In the genomic region with DNA sequence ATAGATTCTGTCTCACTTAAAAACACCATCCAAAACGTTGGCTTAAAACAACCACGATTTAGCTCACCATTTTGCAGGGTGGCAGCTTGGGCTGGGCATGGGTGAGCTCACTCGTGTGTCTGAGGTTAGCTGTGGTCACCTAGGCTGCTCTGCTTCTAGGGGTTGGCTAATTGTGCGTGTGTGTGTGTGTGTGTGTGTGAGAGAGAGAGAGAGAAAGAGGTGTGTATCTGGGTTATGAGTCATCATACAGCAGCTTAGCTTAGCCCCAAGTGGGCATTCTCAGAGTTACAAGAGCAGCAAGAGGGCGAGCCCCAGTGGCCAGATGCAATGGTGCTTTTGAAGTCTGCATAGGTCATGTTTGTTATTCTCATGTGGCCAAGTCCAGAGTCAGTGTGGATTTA, we compare ENCODE assay signal across 1 cellular context.
TF ChIP-seq lines count a peak whose summit lies in the region.

No MANE protein-coding gene starts in this region.

TF ChIP-seq in HepG2, 621 proteins besides CTCF, POLR2A, EP300 and RAD21 (continued from another document and continues in another):
- TF ChIP-seq, protein P1, sequence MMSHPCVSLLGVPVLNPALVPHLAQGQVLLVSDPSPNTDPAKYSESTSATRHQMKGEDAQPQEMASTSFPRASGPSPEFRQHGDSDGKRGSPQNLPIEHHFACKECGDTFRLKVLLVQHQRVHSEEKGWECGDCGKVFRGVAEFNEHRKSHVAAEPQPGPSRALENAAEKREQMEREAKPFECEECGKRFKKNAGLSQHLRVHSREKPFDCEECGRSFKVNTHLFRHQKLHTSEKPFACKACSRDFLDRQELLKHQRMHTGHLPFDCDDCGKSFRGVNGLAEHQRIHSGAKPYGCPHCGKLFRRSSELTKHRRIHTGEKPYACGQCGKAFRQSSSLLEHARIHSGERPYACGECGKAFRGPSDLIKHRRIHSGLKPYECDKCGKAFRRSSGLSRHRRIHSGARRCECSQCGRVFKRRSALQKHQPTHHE (CRISPR knock-in tag; IDR thresholded peaks at IDR 0.05; ENCODE audit: borderline replicate concordance), result no peak
- peak; percentile 62 for TF ChIP-seq FOXA3 (CRISPR knock-in tag; IDR thresholded peaks at IDR 0.05)
- peak; percentile 50; the same call in 1 of the 2 replicates for TF ChIP-seq RXRA (CRISPR knock-in tag; IDR thresholded peaks at IDR 0.05)
- TF ChIP-seq HDAC2 (CRISPR knock-in tag; IDR thresholded peaks at IDR 0.05), result peak; percentile 36; the same call in 1 of the 2 replicates
- TF ChIP-seq, protein P2, sequence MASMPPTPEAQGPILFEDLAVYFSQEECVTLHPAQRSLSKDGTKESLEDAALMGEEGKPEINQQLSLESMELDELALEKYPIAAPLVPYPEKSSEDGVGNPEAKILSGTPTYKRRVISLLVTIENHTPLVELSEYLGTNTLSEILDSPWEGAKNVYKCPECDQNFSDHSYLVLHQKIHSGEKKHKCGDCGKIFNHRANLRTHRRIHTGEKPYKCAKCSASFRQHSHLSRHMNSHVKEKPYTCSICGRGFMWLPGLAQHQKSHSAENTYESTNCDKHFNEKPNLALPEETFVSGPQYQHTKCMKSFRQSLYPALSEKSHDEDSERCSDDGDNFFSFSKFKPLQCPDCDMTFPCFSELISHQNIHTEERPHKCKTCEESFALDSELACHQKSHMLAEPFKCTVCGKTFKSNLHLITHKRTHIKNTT (CRISPR knock-in tag; IDR thresholded peaks at IDR 0.05), result no peak
- peak; percentile 30; the same call in 1 of the 2 replicates for TF ChIP-seq CEBPG (CRISPR knock-in tag; IDR thresholded peaks at IDR 0.05)
- no peak for TF ChIP-seq CBFB (CRISPR knock-in tag; IDR thresholded peaks at IDR 0.05)
- peak; percentile 66 for TF ChIP-seq ASH2L (IDR thresholded peaks at IDR 0.05; ENCODE audit: insufficient read length, low read depth, low read length)
- TF ChIP-seq DNMT3B (CRISPR knock-in tag; conservative IDR thresholded peaks at IDR 0.05), result 0 out of 2 replicates have a peak, but pooled peaks have one; percentile 48
- 0 out of 2 replicates have a peak, but pooled peaks have one; percentile 36 for TF ChIP-seq CC2D1A (CRISPR knock-in tag; IDR thresholded peaks at IDR 0.05)
- no peak for TF ChIP-seq ZNF83 (CRISPR knock-in tag; IDR thresholded peaks at IDR 0.05; ENCODE audit: borderline replicate concordance)
- TF ChIP-seq XRCC5 (optimal IDR thresholded peaks at IDR 0.05; ENCODE audit: low read length), result peak; percentile 87
- TF ChIP-seq ZIK1 (CRISPR knock-in tag; IDR thresholded peaks at IDR 0.05; ENCODE audit: borderline replicate concordance, low read depth), result no peak
- TF ChIP-seq ZSCAN9 (CRISPR knock-in tag; IDR thresholded peaks at IDR 0.05; ENCODE audit: borderline replicate concordance), result 0 out of 2 replicates have a peak, but pooled peaks have one; percentile 31
- 0 out of 2 replicates have a peak, but pooled peaks have one; percentile 47 for TF ChIP-seq ZNF543 (CRISPR knock-in tag; IDR thresholded peaks at IDR 0.05)
- TF ChIP-seq, protein P3, sequence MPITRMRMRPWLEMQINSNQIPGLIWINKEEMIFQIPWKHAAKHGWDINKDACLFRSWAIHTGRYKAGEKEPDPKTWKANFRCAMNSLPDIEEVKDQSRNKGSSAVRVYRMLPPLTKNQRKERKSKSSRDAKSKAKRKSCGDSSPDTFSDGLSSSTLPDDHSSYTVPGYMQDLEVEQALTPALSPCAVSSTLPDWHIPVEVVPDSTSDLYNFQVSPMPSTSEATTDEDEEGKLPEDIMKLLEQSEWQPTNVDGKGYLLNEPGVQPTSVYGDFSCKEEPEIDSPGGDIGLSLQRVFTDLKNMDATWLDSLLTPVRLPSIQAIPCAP (CRISPR knock-in tag; IDR thresholded peaks at IDR 0.05; ENCODE audit: low read depth), result no peak
- TF ChIP-seq ZNF547 (CRISPR knock-in tag; IDR thresholded peaks at IDR 0.05), result no peak
- TF ChIP-seq, protein P4, sequence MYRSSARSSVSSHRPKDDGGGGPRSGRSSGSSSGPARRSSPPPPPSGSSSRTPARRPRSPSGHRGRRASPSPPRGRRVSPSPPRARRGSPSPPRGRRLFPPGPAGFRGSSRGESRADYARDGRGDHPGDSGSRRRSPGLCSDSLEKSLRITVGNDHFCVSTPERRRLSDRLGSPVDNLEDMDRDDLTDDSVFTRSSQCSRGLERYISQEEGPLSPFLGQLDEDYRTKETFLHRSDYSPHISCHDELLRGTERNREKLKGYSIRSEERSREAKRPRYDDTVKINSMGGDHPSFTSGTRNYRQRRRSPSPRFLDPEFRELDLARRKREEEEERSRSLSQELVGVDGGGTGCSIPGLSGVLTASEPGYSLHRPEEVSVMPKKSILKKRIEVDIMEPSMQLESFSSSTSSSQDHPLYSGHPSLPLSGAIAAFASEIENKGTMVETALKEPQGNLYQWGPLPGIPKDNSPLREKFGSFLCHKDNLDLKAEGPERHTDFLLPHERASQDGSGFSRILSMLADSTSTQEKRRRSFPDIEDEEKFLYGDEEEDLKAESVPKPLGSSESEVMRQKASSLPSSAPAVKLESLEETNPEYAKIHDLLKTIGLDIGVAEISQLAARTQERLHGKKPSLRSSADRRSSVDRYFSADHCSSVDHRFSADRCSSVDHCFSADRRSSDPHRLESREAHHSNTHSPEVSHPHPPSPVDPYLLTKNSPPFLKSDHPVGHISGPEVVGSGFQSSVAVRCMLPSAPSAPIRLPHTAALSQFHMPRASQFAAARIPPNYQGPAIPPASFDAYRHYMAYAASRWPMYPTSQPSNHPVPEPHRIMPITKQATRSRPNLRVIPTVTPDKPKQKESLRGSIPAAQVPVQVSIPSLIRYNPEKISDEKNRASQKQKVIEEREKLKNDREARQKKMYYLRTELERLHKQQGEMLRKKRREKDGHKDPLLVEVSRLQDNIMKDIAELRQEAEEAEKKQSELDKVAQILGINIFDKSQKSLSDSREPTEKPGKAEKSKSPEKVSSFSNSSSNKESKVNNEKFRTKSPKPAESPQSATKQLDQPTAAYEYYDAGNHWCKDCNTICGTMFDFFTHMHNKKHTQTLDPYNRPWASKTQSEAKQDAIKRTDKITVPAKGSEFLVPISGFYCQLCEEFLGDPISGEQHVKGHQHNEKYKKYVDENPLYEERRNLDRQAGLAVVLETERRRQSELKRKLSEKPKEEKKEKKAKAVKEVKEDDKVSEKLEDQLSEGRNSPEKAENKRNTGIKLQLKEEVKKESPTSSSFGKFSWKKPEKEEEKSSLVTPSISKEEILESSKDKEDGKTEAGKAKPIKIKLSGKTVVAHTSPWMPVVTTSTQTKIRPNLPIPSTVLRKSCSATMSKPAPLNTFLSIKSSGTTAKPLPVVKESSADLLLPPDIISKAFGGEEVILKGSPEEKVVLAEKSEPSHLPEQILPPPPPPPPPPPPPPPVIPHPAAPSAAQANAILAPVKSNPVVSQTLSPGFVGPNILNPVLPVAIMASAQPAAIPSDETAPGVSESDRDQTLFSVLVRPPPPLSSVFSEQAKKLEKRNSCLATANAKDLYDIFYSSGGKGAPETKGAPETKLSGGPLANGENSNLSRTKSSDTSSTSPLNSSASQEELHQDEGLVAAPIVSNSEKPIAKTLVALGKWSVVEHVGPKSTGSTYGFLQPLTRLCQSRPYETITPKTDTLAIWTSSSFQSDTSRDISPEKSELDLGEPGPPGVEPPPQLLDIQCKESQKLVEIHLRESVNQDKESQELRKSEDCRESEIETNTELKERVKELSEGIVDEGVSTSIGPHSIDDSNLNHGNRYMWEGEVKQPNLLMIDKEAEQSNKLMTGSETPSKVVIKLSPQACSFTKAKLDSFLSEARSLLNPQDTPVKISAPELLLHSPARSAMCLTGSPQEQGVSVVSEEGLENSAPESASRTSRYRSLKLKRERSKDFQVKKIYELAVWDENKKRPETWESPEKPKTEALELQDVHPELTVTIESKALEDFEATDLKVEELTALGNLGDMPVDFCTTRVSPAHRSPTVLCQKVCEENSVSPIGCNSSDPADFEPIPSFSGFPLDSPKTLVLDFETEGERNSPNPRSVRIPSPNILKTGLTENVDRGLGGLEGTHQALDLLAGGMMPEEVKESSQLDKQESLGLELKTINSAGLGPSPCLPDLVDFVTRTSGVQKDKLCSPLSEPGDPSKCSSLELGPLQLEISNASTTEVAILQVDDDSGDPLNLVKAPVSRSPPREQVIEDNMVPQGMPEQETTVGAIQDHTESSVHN (CRISPR knock-in tag; IDR thresholded peaks at IDR 0.05), result no peak
- no peak for TF ChIP-seq REXO4 (CRISPR knock-in tag; IDR thresholded peaks at IDR 0.05; ENCODE audit: borderline replicate concordance)
- TF ChIP-seq MATR3 (CRISPR knock-in tag; IDR thresholded peaks at IDR 0.05), result no peak
- TF ChIP-seq, protein P5, sequence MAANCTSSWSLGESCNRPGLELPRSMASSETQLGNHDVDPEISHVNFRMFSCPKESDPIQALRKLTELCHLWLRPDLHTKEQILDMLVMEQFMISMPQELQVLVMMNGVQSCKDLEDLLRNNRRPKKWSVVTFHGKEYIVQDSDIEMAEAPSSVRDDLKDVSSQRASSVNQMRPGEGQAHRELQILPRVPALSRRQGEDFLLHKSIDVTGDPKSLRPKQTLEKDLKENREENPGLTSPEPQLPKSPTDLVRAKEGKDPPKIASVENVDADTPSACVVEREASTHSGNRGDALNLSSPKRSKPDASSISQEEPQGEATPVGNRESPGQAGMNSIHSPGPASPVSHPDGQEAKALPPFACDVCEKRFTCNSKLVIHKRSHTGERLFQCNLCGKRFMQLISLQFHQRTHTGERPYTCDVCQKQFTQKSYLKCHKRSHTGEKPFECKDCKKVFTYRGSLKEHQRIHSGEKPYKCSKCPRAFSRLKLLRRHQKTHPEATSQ (CRISPR knock-in tag; IDR thresholded peaks at IDR 0.05; ENCODE audit: borderline replicate concordance), result no peak
- TF ChIP-seq, protein P6, sequence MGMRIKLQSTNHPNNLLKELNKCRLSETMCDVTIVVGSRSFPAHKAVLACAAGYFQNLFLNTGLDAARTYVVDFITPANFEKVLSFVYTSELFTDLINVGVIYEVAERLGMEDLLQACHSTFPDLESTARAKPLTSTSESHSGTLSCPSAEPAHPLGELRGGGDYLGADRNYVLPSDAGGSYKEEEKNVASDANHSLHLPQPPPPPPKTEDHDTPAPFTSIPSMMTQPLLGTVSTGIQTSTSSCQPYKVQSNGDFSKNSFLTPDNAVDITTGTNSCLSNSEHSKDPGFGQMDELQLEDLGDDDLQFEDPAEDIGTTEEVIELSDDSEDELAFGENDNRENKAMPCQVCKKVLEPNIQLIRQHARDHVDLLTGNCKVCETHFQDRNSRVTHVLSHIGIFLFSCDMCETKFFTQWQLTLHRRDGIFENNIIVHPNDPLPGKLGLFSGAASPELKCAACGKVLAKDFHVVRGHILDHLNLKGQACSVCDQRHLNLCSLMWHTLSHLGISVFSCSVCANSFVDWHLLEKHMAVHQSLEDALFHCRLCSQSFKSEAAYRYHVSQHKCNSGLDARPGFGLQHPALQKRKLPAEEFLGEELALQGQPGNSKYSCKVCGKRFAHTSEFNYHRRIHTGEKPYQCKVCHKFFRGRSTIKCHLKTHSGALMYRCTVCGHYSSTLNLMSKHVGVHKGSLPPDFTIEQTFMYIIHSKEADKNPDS (CRISPR knock-in tag; IDR thresholded peaks at IDR 0.05), result no peak
- TF ChIP-seq, protein P7, sequence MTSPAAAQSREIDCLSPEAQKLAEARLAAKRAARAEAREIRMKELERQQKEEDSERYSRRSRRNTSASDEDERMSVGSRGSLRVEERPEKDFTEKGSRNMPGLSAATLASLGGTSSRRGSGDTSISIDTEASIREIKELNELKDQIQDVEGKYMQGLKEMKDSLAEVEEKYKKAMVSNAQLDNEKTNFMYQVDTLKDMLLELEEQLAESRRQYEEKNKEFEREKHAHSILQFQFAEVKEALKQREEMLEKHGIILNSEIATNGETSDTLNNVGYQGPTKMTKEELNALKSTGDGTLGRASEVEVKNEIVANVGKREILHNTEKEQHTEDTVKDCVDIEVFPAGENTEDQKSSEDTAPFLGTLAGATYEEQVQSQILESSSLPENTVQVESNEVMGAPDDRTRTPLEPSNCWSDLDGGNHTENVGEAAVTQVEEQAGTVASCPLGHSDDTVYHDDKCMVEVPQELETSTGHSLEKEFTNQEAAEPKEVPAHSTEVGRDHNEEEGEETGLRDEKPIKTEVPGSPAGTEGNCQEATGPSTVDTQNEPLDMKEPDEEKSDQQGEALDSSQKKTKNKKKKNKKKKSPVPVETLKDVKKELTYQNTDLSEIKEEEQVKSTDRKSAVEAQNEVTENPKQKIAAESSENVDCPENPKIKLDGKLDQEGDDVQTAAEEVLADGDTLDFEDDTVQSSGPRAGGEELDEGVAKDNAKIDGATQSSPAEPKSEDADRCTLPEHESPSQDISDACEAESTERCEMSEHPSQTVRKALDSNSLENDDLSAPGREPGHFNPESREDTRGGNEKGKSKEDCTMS (CRISPR knock-in tag; conservative IDR thresholded peaks at IDR 0.05), result no peak
- 0 out of 2 replicates have a peak, but pooled peaks have one; percentile 62 for TF ChIP-seq ZNF431 (CRISPR knock-in tag; IDR thresholded peaks at IDR 0.05; ENCODE audit: borderline replicate concordance, low read depth)
- TF ChIP-seq NR2F1 (CRISPR knock-in tag; IDR thresholded peaks at IDR 0.05), result peak in 1 of 2 experiments; percentile 78; a peak in 2 of 4 replicates
- TF ChIP-seq SOX6 (IDR thresholded peaks at IDR 0.05), result no peak
- peak; percentile 59; the same call in 1 of the 2 replicates for TF ChIP-seq SOX6 (CRISPR knock-in tag; IDR thresholded peaks at IDR 0.05)
- peak; percentile 34 for TF ChIP-seq TEAD3 (CRISPR knock-in tag; optimal IDR thresholded peaks at IDR 0.05; ENCODE audit: borderline replicate concordance)
- TF ChIP-seq, protein P8, sequence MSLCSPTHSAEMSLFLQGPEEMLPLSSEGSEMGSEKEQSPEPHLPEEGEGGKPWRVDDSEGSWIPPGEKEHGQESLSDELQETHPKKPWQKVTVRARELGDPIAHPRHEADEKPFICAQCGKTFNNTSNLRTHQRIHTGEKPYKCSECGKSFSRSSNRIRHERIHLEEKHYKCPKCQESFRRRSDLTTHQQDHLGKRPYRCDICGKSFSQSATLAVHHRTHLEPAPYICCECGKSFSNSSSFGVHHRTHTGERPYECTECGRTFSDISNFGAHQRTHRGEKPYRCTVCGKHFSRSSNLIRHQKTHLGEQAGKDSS (CRISPR knock-in tag; IDR thresholded peaks at IDR 0.05; ENCODE audit: borderline replicate concordance, low read depth), result peak; percentile 40; the same call in 1 of the 2 replicates
- no peak for TF ChIP-seq PAWR (CRISPR knock-in tag; IDR thresholded peaks at IDR 0.05; ENCODE audit: borderline replicate concordance)
- TF ChIP-seq ZNF101 (CRISPR knock-in tag; IDR thresholded peaks at IDR 0.05; ENCODE audit: borderline replicate concordance, low read depth), result no peak
- no peak for TF ChIP-seq U2AF2 (IDR thresholded peaks at IDR 0.05; ENCODE audit: low read depth, low read length)
